Comparison of ENCODE assay signal across 19 cellular contexts in the genomic region with DNA sequence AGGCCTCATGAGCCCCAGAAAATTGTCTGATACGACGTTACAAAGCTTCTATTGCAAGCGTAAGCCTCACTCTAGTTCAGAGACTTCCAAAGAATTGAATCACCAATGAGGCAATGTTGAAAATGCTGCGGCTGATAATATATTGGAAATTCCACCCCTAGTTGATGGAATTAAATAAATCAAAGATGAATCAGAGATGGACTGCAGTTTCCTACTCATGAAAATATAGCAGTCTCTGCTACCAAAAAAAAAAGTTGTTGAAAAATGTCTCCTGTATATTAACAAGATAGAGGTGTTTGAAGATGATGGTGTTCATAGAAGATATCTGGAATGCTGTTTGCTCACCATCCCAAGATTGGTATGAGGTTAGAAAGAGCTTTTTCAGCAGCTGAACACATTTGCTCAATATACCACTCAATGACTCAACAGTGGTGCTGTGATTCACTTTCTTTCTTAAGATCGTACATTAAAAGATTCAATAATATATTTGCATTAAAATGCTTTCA.
DNase-seq lines count a peak whose midpoint lies in the region; ATAC-seq and TF ChIP-seq lines count a peak whose summit lies in the region.
"Had no signal": no experiment of that assay in that cellular context is flagged by ENCODE, and none has a peak within 500 bp of the region (broad histone marks: within the 10 kb centered on the region; RNA-seq: fewer than 3 reads in every experiment).

No MANE protein-coding gene starts in this region.

- H3K4me3 ChIP-seq in PC-3 (ENCODE audit: low read length) (no peak overlapping the region), epithelial cell of esophagus (ENCODE audit: low read length) (no peak overlapping the region)
- H3K4me3 ChIP-seq: adrenal gland, colonic mucosa had no signal

- peaks cover 23% of the 10 kb centered on the region for H3K4me1 Mint-ChIP-seq in type B pancreatic cell (ENCODE audit: unreplicated experiment)
- H3K4me1 Mint-ChIP-seq in natural killer cell treated with Interleukin-12 subunit alpha and Interleukin-12 subunit beta and Interleukin-15 and Interleukin-18, amount 100 ng/mL, for 72 hours (ENCODE audit: low read depth in 2 of 2) = no peaks in the 10 kb centered on the region

- intact Hi-C loops in PC-3 (cut with micrococcal nuclease) = no loop called here

- no peaks in the 10 kb centered on the region for H3K27me3 Mint-ChIP-seq in type B pancreatic cell
- no peaks in the 10 kb centered on the region for H3K27me3 Mint-ChIP-seq in natural killer cell treated with Interleukin-12 subunit alpha and Interleukin-12 subunit beta and Interleukin-15 and Interleukin-18, amount 100 ng/mL, for 72 hours
- H3K27me3 Mint-ChIP-seq: activated CD8-positive, alpha-beta T cell treated with anti-CD3 and anti-CD28 coated beads for 36 hours had no signal

- H3F3A ChIP-seq in PC-3 (ENCODE audit: low read length, unreplicated experiment) = peaks cover 4% of the 10 kb centered on the region

- no TSS peak for BruUV-seq in PC-3 (replicated peaks; lab: Mats Ljungman, UMichigan)

- peaks cover 10% of the 10 kb centered on the region for H3K4me1 ChIP-seq in PC-3 (ENCODE audit: insufficient read depth, low read length)
- H3K4me1 ChIP-seq: Caco-2, colonic mucosa had no signal

- peak; percentile 18 for DNase-seq in Daoy (ENCODE audit: low read depth)
- peak; percentile 61 for DNase-seq in PC-3
- DNase-seq in epithelial cell of esophagus (ENCODE audit: low read depth) = peak; percentile 22
- no peak for DNase-seq in omental fat pad (ENCODE audit: low spot score)
- DNase-seq in type B pancreatic cell (ENCODE audit: extremely low spot score, unreplicated experiment) = no peak
- no peak for DNase-seq in natural killer cell treated with Interleukin-12 subunit alpha and Interleukin-12 subunit beta and Interleukin-15 and Interleukin-18, amount 100 ng/mL, for 72 hours (ENCODE audit: low spot score)
- DNase-seq in NCI-H128 (lab: John Stamatoyannopoulos, UW; ENCODE audit: unreplicated experiment) = no peak
- DNase-seq: activated CD8-positive, alpha-beta T cell treated with anti-CD3 and anti-CD28 coated beads for 36 hours; adrenal gland; Caco-2; colonic mucosa; GF-D8; KBM-7; NCI-H510A treated with DMSO at 0.1 percent for 48 hours; OCI-M1 had no signal

- POLR2A ChIA-PET in PC-3 (lab: Charles Lee; ENCODE audit: unreplicated experiment) = no interaction called here

- peaks cover 6% of the 10 kb centered on the region for H3K9me3 Mint-ChIP-seq in type B pancreatic cell
- H3K9me3 Mint-ChIP-seq in natural killer cell treated with Interleukin-12 subunit alpha and Interleukin-12 subunit beta and Interleukin-15 and Interleukin-18, amount 100 ng/mL, for 72 hours = peaks cover 6% of the 10 kb centered on the region

- no peak overlapping the region for H2AFZ ChIP-seq in PC-3 (ENCODE audit: low read length)

- H3K36me3 ChIP-seq in PC-3 (ENCODE audit: low read depth, low read length) = no peaks in the 10 kb centered on the region
- H3K36me3 ChIP-seq: adrenal gland, colonic mucosa, neutrophil had no signal

- H3K4me3 Mint-ChIP-seq in type B pancreatic cell = no peak overlapping the region
- no peak overlapping the region for H3K4me3 Mint-ChIP-seq in natural killer cell treated with Interleukin-12 subunit alpha and Interleukin-12 subunit beta and Interleukin-15 and Interleukin-18, amount 100 ng/mL, for 72 hours
- H3K4me3 Mint-ChIP-seq: activated CD8-positive, alpha-beta T cell treated with anti-CD3 and anti-CD28 coated beads for 36 hours had no signal

- CTCF ChIA-PET in PC-3 (lab: Charles Lee) = no interaction called here

- no peaks in the 10 kb centered on the region for H3K9me2 ChIP-seq in PC-3 (replicated peaks; ENCODE audit: low read length)

- H3K9ac ChIP-seq in PC-3 (ENCODE audit: low read length) = no peak overlapping the region

- H4K20me1 ChIP-seq in PC-3 (ENCODE audit: low read length) = no peaks in the 10 kb centered on the region

- no peak overlapping the region for H3K27ac ChIP-seq in PC-3 (ENCODE audit: low read length)
- H3K27ac ChIP-seq: adrenal gland, colonic mucosa, neutrophil, VCaP had no signal

- TF ChIP-seq CTCF in PC-3 (conservative IDR thresholded peaks at IDR 0.05; ENCODE audit: low read depth, low read length) = no peak
- TF ChIP-seq CTCF in epithelial cell of esophagus (IDR thresholded peaks at IDR 0.05; ENCODE audit: insufficient read depth, low read depth, low read length, missing control alignments) = no peak
- no peak for TF ChIP-seq CTCF in omental fat pad (IDR thresholded peaks at IDR 0.05)
- no peak for TF ChIP-seq CTCF in type B pancreatic cell (conservative IDR thresholded peaks at IDR 0.05)

- H3K27ac Mint-ChIP-seq in type B pancreatic cell = no peak overlapping the region
- no peak overlapping the region for H3K27ac Mint-ChIP-seq in natural killer cell treated with Interleukin-12 subunit alpha and Interleukin-12 subunit beta and Interleukin-15 and Interleukin-18, amount 100 ng/mL, for 72 hours
- H3K27ac Mint-ChIP-seq: activated CD8-positive, alpha-beta T cell treated with anti-CD3 and anti-CD28 coated beads for 36 hours had no signal

- no peaks in the 10 kb centered on the region for H3K36me3 Mint-ChIP-seq in type B pancreatic cell
- H3K36me3 Mint-ChIP-seq in natural killer cell treated with Interleukin-12 subunit alpha and Interleukin-12 subunit beta and Interleukin-15 and Interleukin-18, amount 100 ng/mL, for 72 hours = no peaks in the 10 kb centered on the region

- H3K4me2 ChIP-seq in PC-3 (ENCODE audit: low read length) = peak overlapping the region; percentile 6; the same call in 1 of the 2 replicates

- no peaks in the 10 kb centered on the region for H3K9me3 ChIP-seq in PC-3 (ENCODE audit: low read length)
- H3K9me3 ChIP-seq: adrenal gland, Caco-2, colonic mucosa, neutrophil had no signal

- no peaks in the 10 kb centered on the region for H3K27me3 ChIP-seq in PC-3 (ENCODE audit: low read length)
- H3K27me3 ChIP-seq: adrenal gland, colonic mucosa, neutrophil had no signal

- no peaks in the 10 kb centered on the region for H3K79me2 ChIP-seq in PC-3 (ENCODE audit: low read length)

- ATAC-seq in PC-3 = peak; percentile 70; the same call in 1 of the 2 replicates
- ATAC-seq in omental fat pad (ENCODE audit: low FRiP score) = peak; percentile 78
- ATAC-seq in GM18520 (IDR thresholded peaks at IDR 0.05; ENCODE audit: unreplicated experiment) = no peak
- ATAC-seq in natural killer cell treated with Interleukin-12 subunit alpha and Interleukin-12 subunit beta and Interleukin-15 and Interleukin-18, amount 100 ng/mL, for 72 hours = no peak
- ATAC-seq: activated CD8-positive, alpha-beta T cell treated with anti-CD3 and anti-CD28 coated beads for 36 hours; sciatic nerve had no signal

Comparison
In these comparisons a context has a peak if more than half of its experiments do, and no peak if none do; other contexts are left out.
1. DNase-seq: peak in Daoy (single experiment), PC-3 (single experiment) and epithelial cell of esophagus (single experiment); none in omental fat pad (single experiment), type B pancreatic cell (single experiment), natural killer cell treated with Interleukin-12 subunit alpha and Interleukin-12 subunit beta and Interleukin-15 and Interleukin-18, amount 100 ng/mL, for 72 hours (single experiment) and NCI-H128 (single experiment).
2. ATAC-seq: peak in PC-3 (single experiment) and omental fat pad (single experiment); none in GM18520 (single experiment) and natural killer cell treated with Interleukin-12 subunit alpha and Interleukin-12 subunit beta and Interleukin-15 and Interleukin-18, amount 100 ng/mL, for 72 hours (0 of 2).